Comparison of ENCODE assay signal across 10 cellular contexts in the genomic region with DNA sequence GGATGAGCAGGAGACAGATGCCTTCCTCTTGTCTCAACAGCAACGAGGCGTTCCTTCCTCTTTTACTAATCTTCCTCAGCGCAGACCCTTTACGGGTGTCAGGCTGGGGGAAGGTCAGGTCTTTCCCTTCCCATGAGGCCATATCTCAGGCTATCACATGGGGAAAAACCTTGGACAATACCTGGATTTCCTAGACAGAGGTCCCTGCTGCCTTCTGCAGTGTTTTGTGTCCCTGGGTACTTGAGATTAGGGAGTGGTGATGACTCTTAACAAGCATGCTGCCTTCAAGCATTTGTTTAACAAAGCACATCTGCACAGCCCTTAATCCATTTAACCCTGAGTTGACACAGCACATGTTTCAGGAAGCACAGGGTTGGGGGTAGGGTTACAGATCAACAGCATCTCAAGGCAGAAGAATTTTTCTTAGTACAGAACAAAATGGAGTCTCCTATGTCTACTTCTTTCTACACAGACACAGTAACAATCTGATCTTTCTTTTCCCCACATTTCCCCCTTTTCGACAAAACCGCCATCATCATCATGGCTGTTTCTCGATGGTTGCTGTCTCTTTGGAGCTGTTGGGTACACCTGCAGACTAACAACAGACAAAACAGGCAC. TPM values are rescaled to one million over a fixed set of nuclear protein-coding genes. Genes with fewer than 3 reads are reported as not detected.
"Had no signal": no experiment of that assay in that cellular context is flagged by ENCODE, and none has a peak within 500 bp of the region (broad histone marks: within the 10 kb centered on the region; RNA-seq: fewer than 3 reads in every experiment).

No MANE protein-coding gene starts in this region.

RNA-seq across cellular contexts. Expression of gene CR1L, which starts 9.3 kb away (rescaled TPM):
- total RNA-seq: activated CD4-positive, alpha-beta memory T cell treated with anti-CD3 and anti-CD28 coated beads, Interleukin-2, amount 10 ng/mL, durations not matched to agents 7 days and 5 days; activated CD8-positive, alpha-beta memory T cell treated with anti-CD3 and anti-CD28 coated beads, Interleukin-2, amount 10 ng/mL, durations not matched to agents 7 days and 5 days; bronchial epithelial cell; esophagus mucosa; gastrocnemius medialis; naive thymus-derived CD8-positive, alpha-beta T cell; psoas muscle; right cardiac atrium had no signal
- polyA plus RNA-seq: heart left ventricle; naive thymus-derived CD8-positive, alpha-beta T cell; ovary; right cardiac atrium had no signal
